21 cellular contexts compared by ENCODE assay signal in the genomic region with DNA sequence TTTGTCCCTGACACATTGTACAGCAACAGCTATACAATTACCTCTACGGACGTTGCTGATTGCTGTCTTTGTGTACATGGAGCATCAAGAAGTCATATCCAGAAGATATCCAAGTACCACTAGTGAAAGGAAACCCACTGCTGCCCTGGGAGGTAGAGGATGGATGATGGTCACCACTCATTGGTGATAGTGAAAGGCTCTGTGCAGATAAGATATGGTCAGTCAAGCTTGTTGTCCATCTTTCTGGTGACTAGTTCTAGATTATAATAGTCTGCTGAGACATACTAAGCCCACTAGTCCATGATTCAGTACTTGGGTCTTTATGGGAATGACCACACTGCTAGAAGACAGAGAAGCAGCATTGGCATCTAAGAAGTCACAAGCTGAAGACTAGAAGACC.
"Had no signal": no experiment of that assay in that cellular context is flagged by ENCODE, and none has a peak within 500 bp of the region (broad histone marks: within the 10 kb centered on the region; RNA-seq: fewer than 3 reads in every experiment).

No MANE protein-coding gene starts in this region.

- H3K36me3 ChIP-seq: esophagus squamous epithelium, left lung, spleen, thyroid gland had no signal

- H3K4me3 Mint-ChIP-seq: activated naive CD8-positive, alpha-beta T cell treated with anti-CD3 and anti-CD28 coated beads, Interleukin-2, amount 10 ng/mL, durations not matched to agents 7 days and 5 days; naive thymus-derived CD4-positive, alpha-beta T cell; stimulated activated naive B cell treated with anti-CD40 and anti-IgM and Interleukin-4, amounts not matched to agents 10 μg/mL and 1 μg/mL and 100 μg/mL, for 72 hours had no signal

- H3K27me3 ChIP-seq: esophagus squamous epithelium, left lung, spleen, thyroid gland had no signal

- H3K9me3 ChIP-seq: esophagus squamous epithelium, left lung, spleen, thyroid gland had no signal

- H3K27ac Mint-ChIP-seq: activated naive CD8-positive, alpha-beta T cell treated with anti-CD3 and anti-CD28 coated beads, Interleukin-2, amount 10 ng/mL, durations not matched to agents 7 days and 5 days; naive thymus-derived CD4-positive, alpha-beta T cell had no signal

- DNase-seq: activated CD4-positive, alpha-beta T cell treated with anti-CD3 and anti-CD28 coated beads for 1 hour; activated CD4-positive, alpha-beta T cell treated with anti-CD3 and anti-CD28 coated beads, Interleukin-2, amount 50 U/mL, for 4 hours; activated naive CD4-positive, alpha-beta T cell; activated naive CD8-positive, alpha-beta T cell treated with anti-CD3 and anti-CD28 coated beads, Interleukin-2, amount 10 ng/mL, durations not matched to agents 7 days and 5 days; dermis blood vessel endothelial cell; effector memory CD4-positive, alpha-beta T cell; esophagus squamous epithelium; hypothalamus; kidney; left lung; naive thymus-derived CD4-positive, alpha-beta T cell; spleen; stimulated activated CD4-positive, alpha-beta T cell treated with anti-CD3 and anti-CD28 coated beads, Interleukin-4, amount 100 ng/mL, for 4 hours; stimulated activated naive B cell treated with anti-CD40 and anti-IgM and Interleukin-4, amounts not matched to agents 10 μg/mL and 1 μg/mL and 100 μg/mL, for 72 hours; SW 1271; T-helper 2 cell; thyroid gland had no signal

- H3K4me3 ChIP-seq: esophagus squamous epithelium, left lung, spleen, thyroid gland had no signal

- ATAC-seq: left lung; naive thymus-derived CD4-positive, alpha-beta T cell; stimulated activated naive B cell treated with anti-CD40 and anti-IgM and Interleukin-4, amounts not matched to agents 10 μg/mL and 1 μg/mL and 100 μg/mL, for 72 hours had no signal

- H3K4me1 ChIP-seq: parathyroid adenoma had no signal

- H3K27ac ChIP-seq: parathyroid adenoma, thyroid gland, VCaP had no signal

- FAIRE-seq: endothelial cell of umbilical vein, kidney, urothelium cell line had no signal

- H3K27me3 Mint-ChIP-seq: naive thymus-derived CD4-positive, alpha-beta T cell; stimulated activated naive B cell treated with anti-CD40 and anti-IgM and Interleukin-4, amounts not matched to agents 10 μg/mL and 1 μg/mL and 100 μg/mL, for 72 hours had no signal

- H3K9me3 Mint-ChIP-seq: activated naive CD8-positive, alpha-beta T cell treated with anti-CD3 and anti-CD28 coated beads, Interleukin-2, amount 10 ng/mL, durations not matched to agents 7 days and 5 days had no signal
